In genomic region chr1:206951318-206952105, GRCh38 we compare ENCODE assay signal across 1 cellular context.
A peak's percentile ranks its signal among the peaks of the same experiment; 100 is the strongest.
TF ChIP-seq lines count a peak whose summit lies in the region.

No MANE protein-coding gene starts in this region.

TF ChIP-seq in GM12878, 131 proteins besides CTCF, POLR2A, EP300 and RAD21:
- TF ChIP-seq PKNOX1 (IDR thresholded peaks at IDR 0.05) (peak; percentile 90), YY1 (IDR thresholded peaks at IDR 0.05; ENCODE audit: low read depth, low read length) (no peak), RFX5 (IDR thresholded peaks at IDR 0.05; ENCODE audit: low read depth, low read length) (no peak), PAX5 (IDR thresholded peaks at IDR 0.05; ENCODE audit: borderline replicate concordance, low read depth, low read length) (peak; percentile 92), DPF2 (IDR thresholded peaks at IDR 0.05) (0 out of 2 replicates have a peak, but pooled peaks have one; percentile 23), SPI1 (IDR thresholded peaks at IDR 0.05; ENCODE audit: borderline replicate concordance, insufficient read depth, low read depth, low read length) (peak; percentile 46; the same call in 1 of the 2 replicates), BRCA1 (IDR thresholded peaks at IDR 0.05; ENCODE audit: low read depth, low read length) (no peak), IKZF2 (IDR thresholded peaks at IDR 0.05) (0 out of 4 replicates have a peak, but pooled peaks of 1 of the 2 experiments have one; percentile 11), PBX3 (IDR thresholded peaks at IDR 0.05; ENCODE audit: insufficient replicate concordance, low read depth, low read length) (peak; percentile 73)
